8 cellular contexts compared by ENCODE assay signal in the genomic region with DNA sequence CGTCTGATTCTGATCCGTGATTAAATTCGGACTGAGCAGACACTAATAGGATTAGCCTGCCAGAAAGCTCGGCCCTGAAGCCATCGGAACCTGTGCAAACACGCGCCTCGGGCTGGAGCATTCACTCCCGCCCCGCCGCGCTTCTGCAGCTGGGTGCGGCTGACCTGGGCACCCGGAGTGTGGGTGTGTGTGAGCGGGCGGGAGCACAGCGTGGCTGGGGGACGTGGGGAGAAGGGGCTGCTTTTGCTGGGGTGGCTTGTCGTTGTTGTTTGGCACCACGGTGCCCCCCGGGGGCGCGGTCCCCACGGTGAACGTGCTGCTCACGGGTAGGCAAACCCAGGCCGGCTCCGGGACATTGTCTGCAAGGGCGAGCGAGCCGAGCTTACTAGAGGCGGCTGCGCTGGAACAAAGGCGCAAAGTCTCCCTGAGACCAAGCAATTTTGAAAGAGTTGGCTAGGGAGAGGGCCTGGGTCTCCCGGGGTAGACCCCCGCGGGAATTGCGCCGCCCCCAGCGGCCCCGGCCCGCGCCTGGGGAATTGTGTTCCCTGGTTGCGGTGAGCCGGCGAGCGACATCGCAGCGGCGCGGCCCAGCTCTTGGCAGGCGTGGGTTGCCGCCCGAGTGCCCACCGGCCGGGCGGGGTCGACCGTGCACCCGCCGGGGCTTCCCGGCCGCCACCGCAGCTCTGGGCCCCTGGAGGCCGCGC. TPM values are rescaled to one million over a fixed set of nuclear protein-coding genes. Genes with fewer than 3 reads are reported as not detected.
DNase-seq lines count a peak whose midpoint lies in the region; ATAC-seq, FAIRE-seq and TF ChIP-seq lines count a peak whose summit lies in the region.

No MANE protein-coding gene starts in this region.

- peaks cover 23% of the 10 kb centered on the region for H3K27me3 Mint-ChIP-seq in activated T-cell treated with anti-CD3 and anti-CD28 coated beads, Interleukin-2, amount 50 U/mL, for 72 hours (ENCODE audit: low read depth)

- H2AFZ ChIP-seq in osteoblast (ENCODE audit: low read length): peak overlapping the region; percentile 22

- H3K4me1 ChIP-seq in HUES48 (ENCODE audit: control insufficient read depth, insufficient read depth, low read length) (peaks cover 8% of the 10 kb centered on the region; the same call in 1 of the 2 replicates), osteoblast (ENCODE audit: insufficient read depth, low read length) (peaks cover 13% of the 10 kb centered on the region)

- H3K27ac ChIP-seq in HUES48 (ENCODE audit: low read depth, low read length) (no peak overlapping the region), osteoblast (ENCODE audit: low read depth, low read length) (peak overlapping the region; percentile 75)

- peaks cover 17% of the 10 kb centered on the region for H3K4me1 Mint-ChIP-seq in activated T-cell treated with anti-CD3 and anti-CD28 coated beads, Interleukin-2, amount 50 U/mL, for 72 hours (ENCODE audit: low read depth)

- H3K9me3 ChIP-seq in HUES48 (ENCODE audit: control insufficient read depth, insufficient read depth, low read length) (peaks cover 10% of the 10 kb centered on the region; the same call in 1 of the 2 replicates), osteoblast (ENCODE audit: low read depth, low read length) (no peaks in the 10 kb centered on the region)

- H3K27me3 ChIP-seq in HUES48 (ENCODE audit: control insufficient read depth, insufficient read depth, low read length) (peaks cover 74% of the 10 kb centered on the region), osteoblast (ENCODE audit: insufficient read depth, low read length) (no peaks in the 10 kb centered on the region)

- no peak overlapping the region for H3K9ac ChIP-seq in HUES48 (ENCODE audit: low read depth, low read length)

- TF ChIP-seq CTCF in osteoblast (IDR thresholded peaks at IDR 0.05; ENCODE audit: extremely low read depth, low read depth, low read length): no peak

- H3K36me3 ChIP-seq in HUES48 (ENCODE audit: control insufficient read depth, insufficient read depth, low read length): no peaks in the 10 kb centered on the region
- H3K36me3 ChIP-seq in osteoblast (ENCODE audit: insufficient read depth, low read length): no peaks in the 10 kb centered on the region

- H3K79me2 ChIP-seq in osteoblast (ENCODE audit: insufficient read depth, low read length): peaks cover 18% of the 10 kb centered on the region

- no peak overlapping the region for H3K27ac Mint-ChIP-seq in activated T-cell treated with anti-CD3 and anti-CD28 coated beads, Interleukin-2, amount 50 U/mL, for 72 hours

- peak; percentile 17 to 21 for ATAC-seq in activated T-cell treated with anti-CD3 and anti-CD28 coated beads, Interleukin-2, amount 50 U/mL, for 72 hours (replicated peaks in 1 of 2)

- no peaks in the 10 kb centered on the region for H3K9me3 Mint-ChIP-seq in activated T-cell treated with anti-CD3 and anti-CD28 coated beads, Interleukin-2, amount 50 U/mL, for 72 hours

- H4K20me1 ChIP-seq in osteoblast (ENCODE audit: insufficient read depth, low read length): no peaks in the 10 kb centered on the region

- DNase-seq in AG08396 (ENCODE audit: low spot score): peak; percentile 22
- peak; percentile 24 to 38 for DNase-seq in activated T-cell treated with anti-CD3 and anti-CD28 coated beads, Interleukin-2, amount 50 U/mL, for 72 hours
- DNase-seq in globus pallidus (ENCODE audit: low spot score): peak; percentile 45
- DNase-seq in osteoblast (ENCODE audit: insufficient read length, low spot score, missing footprints): no peak
- DNase-seq in mesenteric fat pad (ENCODE audit: low spot score): no peak
- no peak for DNase-seq in HTR-8/SVneo (ENCODE audit: insufficient read length, low spot score)
- no peak for DNase-seq in MV-4-11 (lab: John Stamatoyannopoulos, UW)

- no peak for FAIRE-seq in HTR-8/SVneo (lab: Jason Lieb, UNC)

- peak overlapping the region; percentile 89 for H3K4me2 ChIP-seq in osteoblast (ENCODE audit: insufficient read depth, low read length)

- peaks cover 0 to 1% of the 10 kb centered on the region in 2 donors for H3K36me3 Mint-ChIP-seq in activated T-cell treated with anti-CD3 and anti-CD28 coated beads, Interleukin-2, amount 50 U/mL, for 72 hours (ENCODE audit: insufficient read depth in 2 of 2)

- H3K4me3 Mint-ChIP-seq in activated T-cell treated with anti-CD3 and anti-CD28 coated beads, Interleukin-2, amount 50 U/mL, for 72 hours: peak overlapping the region; percentile 77 to 78

- H3K4me3 ChIP-seq in HUES48 (ENCODE audit: low read depth, low read length) (peak overlapping the region; percentile 61), osteoblast (ENCODE audit: insufficient read depth, low read length) (peak overlapping the region; percentile 78)

RNA-seq across cellular contexts. Expression of gene MAMLD1, which starts 1.4 kb away (rescaled TPM):
- 1 to 10 TPM; 2.7 to 3.4 TPM for total RNA-seq in activated T-cell treated with anti-CD3 and anti-CD28 coated beads, Interleukin-2, amount 50 U/mL, for 72 hours
- total RNA-seq in osteoblast: 2.7 and 3.3 TPM in 2 replicates
- total RNA-seq in mesenteric fat pad: 11.2 TPM

Comparison
In these comparisons a context has a peak if more than half of its experiments do, and no peak if none do; other contexts are left out.
1. DNase-seq: peak in AG08396 (single experiment), activated T-cell treated with anti-CD3 and anti-CD28 coated beads, Interleukin-2, amount 50 U/mL, for 72 hours (2 of 2) and globus pallidus (single experiment); none in osteoblast (single experiment), mesenteric fat pad (single experiment), HTR-8/SVneo (single experiment) and MV-4-11 (single experiment).